ENCODE assay signal across 24 cellular contexts in the genomic region with DNA sequence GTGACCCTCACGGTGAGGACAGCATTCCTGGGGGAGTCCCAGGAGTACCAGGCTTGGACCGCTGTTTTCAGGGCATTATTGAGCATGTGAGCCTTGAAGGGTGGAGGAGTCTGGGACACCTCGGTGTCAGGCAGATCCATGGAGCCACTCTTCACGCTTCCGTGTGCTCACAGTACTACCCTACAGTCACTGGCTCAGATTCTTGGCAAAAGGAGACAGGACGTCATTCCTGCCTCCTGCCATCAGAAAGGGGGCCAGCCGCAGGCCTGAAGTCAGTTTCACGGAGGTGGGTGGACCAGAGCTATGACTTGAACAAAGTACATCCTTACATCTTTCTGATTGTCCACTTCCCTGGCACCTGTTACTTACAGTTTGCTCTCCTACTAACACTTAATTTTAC.
"Had no signal": no experiment of that assay in that cellular context is flagged by ENCODE, and none has a peak within 500 bp of the region (broad histone marks: within the 10 kb centered on the region; RNA-seq: fewer than 3 reads in every experiment).

No MANE protein-coding gene starts in this region.

- DNase-seq: islet precursor cell; left ventricle myocardium inferior; midbrain; mucosa of descending colon; naive thymus-derived CD4-positive, alpha-beta T cell; nucleus accumbens; pancreas; posterior cingulate gyrus; retina; right cardiac atrium; spleen; stimulated activated CD4-positive, alpha-beta T cell treated with anti-CD3 and anti-CD28 coated beads, Interleukin-2, amount 100 ng/mL, for 48 hours; stimulated activated CD4-positive, alpha-beta T cell treated with anti-CD3 and anti-CD28 coated beads, Interleukin-4, amount 100 ng/mL, for 4 hours; stimulated activated CD8-positive, alpha-beta memory T cell treated with anti-CD3 and anti-CD28 coated beads, Interleukin-4, amount 100 ng/mL, for 48 hours; stimulated activated naive CD4-positive, alpha-beta T cell treated with Interleukin-2 at 50 U/mL for 16 hours; stomach; testis; thyroid gland; transverse colon; uterus had no signal

- H3K36me3 ChIP-seq: left ventricle myocardium inferior, pancreas, prostate gland, spleen, stomach, thyroid gland, transverse colon, uterus had no signal

- H3K4me1 ChIP-seq: pancreas, prostate gland, spleen, stomach, testis, thyroid gland, transverse colon, uterus had no signal

- H3K9me3 ChIP-seq: left ventricle myocardium inferior, mucosa of descending colon, pancreas, prostate gland, spleen, stomach, testis, thyroid gland, transverse colon, uterus had no signal

- H2AFZ ChIP-seq: hepatocyte had no signal

- FAIRE-seq: pancreas had no signal

- H3K79me2 ChIP-seq: hepatocyte had no signal

- H3K27me3 ChIP-seq: pancreas, testis, thyroid gland, transverse colon, uterus had no signal

- H3K4me2 ChIP-seq: hepatocyte had no signal

- H3K27ac ChIP-seq: hepatocyte, left ventricle myocardium inferior, pancreas, prostate gland, skin epidermis, spleen, stomach, testis, thyroid gland, transverse colon, uterus had no signal

- H3K4me3 ChIP-seq: hepatocyte, left ventricle myocardium inferior, lung, mucosa of descending colon, pancreas, prostate gland, skin epidermis, spleen, stomach, testis, thyroid gland, transverse colon, uterus had no signal
